1 cellular context compared by ENCODE assay signal in the genomic region with DNA sequence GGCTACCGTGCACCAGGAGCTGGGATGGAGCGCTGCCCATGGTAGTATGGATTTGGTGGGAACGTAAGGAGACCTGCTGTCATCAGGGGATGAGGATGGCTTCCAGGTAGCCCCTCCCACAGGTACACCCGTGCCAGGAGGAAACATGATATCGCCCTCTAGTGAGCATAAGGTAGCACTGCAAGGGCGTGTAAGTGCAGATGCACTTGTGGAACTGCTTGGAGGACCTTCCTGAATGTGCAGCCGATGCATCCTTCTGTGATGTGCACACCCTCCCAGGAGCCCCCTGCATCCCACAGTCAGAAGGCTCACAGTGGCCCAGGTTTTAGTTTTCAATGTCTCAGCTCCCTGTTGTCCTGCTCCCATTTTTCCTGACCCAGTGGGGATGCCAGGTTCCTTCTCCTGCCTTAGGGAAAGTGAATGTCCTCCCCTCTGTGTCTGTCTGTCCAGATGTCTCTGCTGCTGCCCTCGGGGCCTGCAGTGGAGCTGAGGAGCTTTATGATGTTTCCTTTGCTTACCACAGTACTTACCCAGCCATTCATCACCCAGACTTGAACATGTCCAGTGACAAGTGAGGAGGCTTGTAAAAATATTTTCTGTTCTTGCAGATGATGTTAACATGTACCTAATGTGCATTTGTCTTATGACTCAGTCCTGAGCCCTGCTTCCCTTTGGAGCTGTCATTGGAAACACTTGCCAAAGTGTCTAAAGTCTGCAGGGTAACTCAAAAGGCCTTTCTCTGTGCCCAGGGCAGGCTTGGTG.
TF ChIP-seq lines count a peak whose summit lies in the region.

No MANE protein-coding gene starts in this region.

TF ChIP-seq in endothelial cell of umbilical vein, 7 proteins besides CTCF, POLR2A, EP300 and RAD21 (continued from another document):
- TF ChIP-seq EZH2 (IDR thresholded peaks at IDR 0.05; ENCODE audit: borderline replicate concordance, low read depth, low read length, severe bottlenecking), result no peak
- no peak for TF ChIP-seq GATA2 (IDR thresholded peaks at IDR 0.05; ENCODE audit: insufficient read depth, insufficient read length, low read depth, low read length)
- TF ChIP-seq JUN (IDR thresholded peaks at IDR 0.05; ENCODE audit: borderline replicate concordance, insufficient read depth, insufficient read length, low read depth), result no peak
- no peak for TF ChIP-seq MYC (IDR thresholded peaks at IDR 0.05; ENCODE audit: low read depth, low read length)
